In the genomic region with DNA sequence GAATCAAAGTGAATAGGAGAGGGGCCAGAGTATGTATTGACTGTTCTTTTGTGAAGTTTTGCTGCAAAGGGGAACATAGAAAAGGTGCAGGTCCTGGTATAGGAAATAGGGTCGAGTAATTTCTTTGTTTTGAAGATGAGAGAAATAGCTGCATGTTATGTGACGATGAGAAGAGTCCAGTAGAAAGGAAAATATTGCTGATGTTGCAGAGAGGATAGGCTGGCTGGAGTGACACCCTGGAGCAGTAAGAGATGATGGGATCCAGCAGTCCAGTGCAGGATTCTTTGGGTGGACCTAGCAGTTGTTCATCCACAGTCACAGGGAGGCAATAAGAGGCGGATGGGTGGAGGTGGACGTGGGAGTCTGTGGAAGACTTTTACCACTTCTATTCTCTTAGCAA, we compare ENCODE assay signal across 1 cellular context.
TF ChIP-seq lines count a peak whose summit lies in the region.

No MANE protein-coding gene starts in this region.

TF ChIP-seq in GM23338, 12 proteins besides CTCF, POLR2A, EP300 and RAD21 (continued from another document):
- TF ChIP-seq, protein P1, sequence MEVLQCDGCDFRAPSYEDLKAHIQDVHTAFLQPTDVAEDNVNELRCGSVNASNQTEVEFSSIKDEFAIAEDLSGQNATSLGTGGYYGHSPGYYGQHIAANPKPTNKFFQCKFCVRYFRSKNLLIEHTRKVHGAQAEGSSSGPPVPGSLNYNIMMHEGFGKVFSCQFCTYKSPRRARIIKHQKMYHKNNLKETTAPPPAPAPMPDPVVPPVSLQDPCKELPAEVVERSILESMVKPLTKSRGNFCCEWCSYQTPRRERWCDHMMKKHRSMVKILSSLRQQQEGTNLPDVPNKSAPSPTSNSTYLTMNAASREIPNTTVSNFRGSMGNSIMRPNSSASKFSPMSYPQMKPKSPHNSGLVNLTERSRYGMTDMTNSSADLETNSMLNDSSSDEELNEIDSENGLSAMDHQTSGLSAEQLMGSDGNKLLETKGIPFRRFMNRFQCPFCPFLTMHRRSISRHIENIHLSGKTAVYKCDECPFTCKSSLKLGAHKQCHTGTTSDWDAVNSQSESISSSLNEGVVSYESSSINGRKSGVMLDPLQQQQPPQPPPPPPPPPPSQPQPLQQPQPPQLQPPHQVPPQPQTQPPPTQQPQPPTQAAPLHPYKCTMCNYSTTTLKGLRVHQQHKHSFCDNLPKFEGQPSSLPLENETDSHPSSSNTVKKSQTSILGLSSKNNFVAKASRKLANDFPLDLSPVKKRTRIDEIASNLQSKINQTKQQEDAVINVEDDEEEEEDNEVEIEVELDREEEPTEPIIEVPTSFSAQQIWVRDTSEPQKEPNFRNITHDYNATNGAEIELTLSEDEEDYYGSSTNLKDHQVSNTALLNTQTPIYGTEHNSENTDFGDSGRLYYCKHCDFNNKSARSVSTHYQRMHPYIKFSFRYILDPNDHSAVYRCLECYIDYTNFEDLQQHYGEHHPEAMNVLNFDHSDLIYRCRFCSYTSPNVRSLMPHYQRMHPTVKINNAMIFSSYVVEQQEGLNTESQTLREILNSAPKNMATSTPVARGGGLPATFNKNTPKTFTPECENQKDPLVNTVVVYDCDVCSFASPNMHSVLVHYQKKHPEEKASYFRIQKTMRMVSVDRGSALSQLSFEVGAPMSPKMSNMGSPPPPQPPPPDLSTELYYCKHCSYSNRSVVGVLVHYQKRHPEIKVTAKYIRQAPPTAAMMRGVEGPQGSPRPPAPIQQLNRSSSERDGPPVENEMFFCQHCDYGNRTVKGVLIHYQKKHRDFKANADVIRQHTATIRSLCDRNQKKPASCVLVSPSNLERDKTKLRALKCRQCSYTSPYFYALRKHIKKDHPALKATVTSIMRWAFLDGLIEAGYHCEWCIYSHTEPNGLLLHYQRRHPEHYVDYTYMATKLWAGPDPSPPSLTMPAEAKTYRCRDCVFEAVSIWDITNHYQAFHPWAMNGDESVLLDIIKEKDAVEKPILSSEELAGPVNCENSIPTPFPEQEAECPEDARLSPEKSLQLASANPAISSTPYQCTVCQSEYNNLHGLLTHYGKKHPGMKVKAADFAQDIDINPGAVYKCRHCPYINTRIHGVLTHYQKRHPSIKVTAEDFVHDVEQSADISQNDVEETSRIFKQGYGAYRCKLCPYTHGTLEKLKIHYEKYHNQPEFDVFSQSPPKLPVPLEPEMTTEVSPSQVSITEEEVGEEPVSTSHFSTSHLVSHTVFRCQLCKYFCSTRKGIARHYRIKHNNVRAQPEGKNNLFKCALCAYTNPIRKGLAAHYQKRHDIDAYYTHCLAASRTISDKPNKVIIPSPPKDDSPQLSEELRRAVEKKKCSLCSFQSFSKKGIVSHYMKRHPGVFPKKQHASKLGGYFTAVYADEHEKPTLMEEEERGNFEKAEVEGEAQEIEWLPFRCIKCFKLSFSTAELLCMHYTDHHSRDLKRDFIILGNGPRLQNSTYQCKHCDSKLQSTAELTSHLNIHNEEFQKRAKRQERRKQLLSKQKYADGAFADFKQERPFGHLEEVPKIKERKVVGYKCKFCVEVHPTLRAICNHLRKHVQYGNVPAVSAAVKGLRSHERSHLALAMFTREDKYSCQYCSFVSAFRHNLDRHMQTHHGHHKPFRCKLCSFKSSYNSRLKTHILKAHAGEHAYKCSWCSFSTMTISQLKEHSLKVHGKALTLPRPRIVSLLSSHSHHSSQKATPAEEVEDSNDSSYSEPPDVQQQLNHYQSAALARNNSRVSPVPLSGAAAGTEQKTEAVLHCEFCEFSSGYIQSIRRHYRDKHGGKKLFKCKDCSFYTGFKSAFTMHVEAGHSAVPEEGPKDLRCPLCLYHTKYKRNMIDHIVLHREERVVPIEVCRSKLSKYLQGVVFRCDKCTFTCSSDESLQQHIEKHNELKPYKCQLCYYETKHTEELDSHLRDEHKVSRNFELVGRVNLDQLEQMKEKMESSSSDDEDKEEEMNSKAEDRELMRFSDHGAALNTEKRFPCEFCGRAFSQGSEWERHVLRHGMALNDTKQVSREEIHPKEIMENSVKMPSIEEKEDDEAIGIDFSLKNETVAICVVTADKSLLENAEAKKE (CRISPR knock-in tag; IDR thresholded peaks at IDR 0.05), result no peak
- TF ChIP-seq JUNB (IDR thresholded peaks at IDR 0.05; ENCODE audit: unreplicated experiment), result no peak
- no peak for TF ChIP-seq ZNF114 (CRISPR knock-in tag; IDR thresholded peaks at IDR 0.05)
- TF ChIP-seq, protein P2, sequence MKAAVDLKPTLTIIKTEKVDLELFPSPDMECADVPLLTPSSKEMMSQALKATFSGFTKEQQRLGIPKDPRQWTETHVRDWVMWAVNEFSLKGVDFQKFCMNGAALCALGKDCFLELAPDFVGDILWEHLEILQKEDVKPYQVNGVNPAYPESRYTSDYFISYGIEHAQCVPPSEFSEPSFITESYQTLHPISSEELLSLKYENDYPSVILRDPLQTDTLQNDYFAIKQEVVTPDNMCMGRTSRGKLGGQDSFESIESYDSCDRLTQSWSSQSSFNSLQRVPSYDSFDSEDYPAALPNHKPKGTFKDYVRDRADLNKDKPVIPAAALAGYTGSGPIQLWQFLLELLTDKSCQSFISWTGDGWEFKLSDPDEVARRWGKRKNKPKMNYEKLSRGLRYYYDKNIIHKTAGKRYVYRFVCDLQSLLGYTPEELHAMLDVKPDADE (IDR thresholded peaks at IDR 0.05), result no peak
- TF ChIP-seq, protein P3, sequence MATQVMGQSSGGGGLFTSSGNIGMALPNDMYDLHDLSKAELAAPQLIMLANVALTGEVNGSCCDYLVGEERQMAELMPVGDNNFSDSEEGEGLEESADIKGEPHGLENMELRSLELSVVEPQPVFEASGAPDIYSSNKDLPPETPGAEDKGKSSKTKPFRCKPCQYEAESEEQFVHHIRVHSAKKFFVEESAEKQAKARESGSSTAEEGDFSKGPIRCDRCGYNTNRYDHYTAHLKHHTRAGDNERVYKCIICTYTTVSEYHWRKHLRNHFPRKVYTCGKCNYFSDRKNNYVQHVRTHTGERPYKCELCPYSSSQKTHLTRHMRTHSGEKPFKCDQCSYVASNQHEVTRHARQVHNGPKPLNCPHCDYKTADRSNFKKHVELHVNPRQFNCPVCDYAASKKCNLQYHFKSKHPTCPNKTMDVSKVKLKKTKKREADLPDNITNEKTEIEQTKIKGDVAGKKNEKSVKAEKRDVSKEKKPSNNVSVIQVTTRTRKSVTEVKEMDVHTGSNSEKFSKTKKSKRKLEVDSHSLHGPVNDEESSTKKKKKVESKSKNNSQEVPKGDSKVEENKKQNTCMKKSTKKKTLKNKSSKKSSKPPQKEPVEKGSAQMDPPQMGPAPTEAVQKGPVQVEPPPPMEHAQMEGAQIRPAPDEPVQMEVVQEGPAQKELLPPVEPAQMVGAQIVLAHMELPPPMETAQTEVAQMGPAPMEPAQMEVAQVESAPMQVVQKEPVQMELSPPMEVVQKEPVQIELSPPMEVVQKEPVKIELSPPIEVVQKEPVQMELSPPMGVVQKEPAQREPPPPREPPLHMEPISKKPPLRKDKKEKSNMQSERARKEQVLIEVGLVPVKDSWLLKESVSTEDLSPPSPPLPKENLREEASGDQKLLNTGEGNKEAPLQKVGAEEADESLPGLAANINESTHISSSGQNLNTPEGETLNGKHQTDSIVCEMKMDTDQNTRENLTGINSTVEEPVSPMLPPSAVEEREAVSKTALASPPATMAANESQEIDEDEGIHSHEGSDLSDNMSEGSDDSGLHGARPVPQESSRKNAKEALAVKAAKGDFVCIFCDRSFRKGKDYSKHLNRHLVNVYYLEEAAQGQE (IDR thresholded peaks at IDR 0.05; ENCODE audit: unreplicated experiment), result no peak
- no peak for TF ChIP-seq NANOG (IDR thresholded peaks at IDR 0.05; ENCODE audit: borderline replicate concordance)
- TF ChIP-seq EZH2 (IDR thresholded peaks at IDR 0.05; ENCODE audit: low read depth, unreplicated experiment), result no peak
- TF ChIP-seq STAT1 (IDR thresholded peaks at IDR 0.05; ENCODE audit: unreplicated experiment), result no peak
- TF ChIP-seq CREB1 (CRISPR knock-in tag; IDR thresholded peaks at IDR 0.05; ENCODE audit: low read depth), result no peak
